In genomic region chr4:76897522-76898384, GRCh38 we compare ENCODE assay signal across 8 cellular contexts. TPM values are rescaled to one million over a fixed set of nuclear protein-coding genes. Genes with fewer than 3 reads are reported as not detected.
DNase-seq lines count a peak whose midpoint lies in the region; ATAC-seq and TF ChIP-seq lines count a peak whose summit lies in the region.

A gene with protein sequence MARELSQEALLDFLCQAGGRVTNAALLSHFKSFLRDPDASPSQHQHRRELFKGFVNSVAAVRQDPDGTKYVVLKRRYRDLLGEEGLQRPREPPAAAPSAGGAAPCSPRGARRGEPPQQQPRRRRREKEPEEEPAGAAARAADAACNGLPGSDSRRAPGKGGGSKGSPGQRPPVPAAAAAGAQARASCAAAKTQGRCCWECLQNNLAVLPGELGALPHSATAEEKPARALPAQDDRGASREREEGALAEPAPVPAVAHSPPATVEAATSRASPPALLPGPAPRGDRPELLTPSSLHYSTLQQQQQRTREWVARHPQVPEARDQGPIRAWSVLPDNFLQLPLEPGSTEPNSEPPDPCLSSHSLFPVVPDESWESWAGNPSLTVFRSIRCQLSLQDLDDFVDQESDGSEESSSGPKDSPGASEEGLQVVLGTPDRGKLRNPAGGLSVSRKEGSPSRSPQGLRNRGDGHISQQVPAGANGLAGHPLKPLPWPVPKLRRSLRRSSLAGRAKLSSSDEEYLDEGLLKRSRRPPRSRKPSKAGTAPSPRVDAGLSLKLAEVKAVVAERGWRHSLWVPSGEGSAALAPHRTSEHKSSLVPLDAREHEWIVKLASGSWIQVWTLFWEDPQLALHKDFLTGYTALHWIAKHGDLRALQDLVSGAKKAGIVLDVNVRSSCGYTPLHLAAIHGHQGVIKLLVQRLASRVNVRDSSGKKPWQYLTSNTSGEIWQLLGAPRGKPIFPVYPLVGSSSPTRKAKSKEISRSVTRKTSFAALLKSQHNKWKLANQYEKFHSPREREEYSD (minus strand): TSS chr4:76898144. CDS start chr4:76897849, 295 bp downstream.

- H3K27ac ChIP-seq in IMR-90 (ENCODE audit: insufficient read depth, low read length) (no peak within 1 kb of the TSS), ectodermal cell (ENCODE audit: insufficient read depth, low read depth, low read length, poor library complexity, severe bottlenecking) (no peak within 1 kb of the TSS), thoracic aorta (no peak within 1 kb of the TSS)

- TF ChIP-seq RAD21 in IMR-90 (IDR thresholded peaks at IDR 0.05; ENCODE audit: low read length) = no peak

- H3K18ac ChIP-seq in IMR-90 (ENCODE audit: low read depth, low read length) = no peak within 1 kb of the TSS

- H3K56ac ChIP-seq in IMR-90 (ENCODE audit: extremely low read depth, insufficient read depth, low read length) = no peak within 1 kb of the TSS

- no peak within 1 kb of the TSS for H3K27ac Mint-ChIP-seq in activated CD4-positive, alpha-beta T cell treated with anti-CD3 and anti-CD28 coated beads, Interleukin-2, amount 10 ng/mL, durations not matched to agents 24 days and 14 days
- H3K27ac Mint-ChIP-seq in mesothelial cell of epicardium = no peak within 1 kb of the TSS

- peak within 1 kb of the TSS; percentile 29 for H3K4me3 Mint-ChIP-seq in activated CD4-positive, alpha-beta T cell treated with anti-CD3 and anti-CD28 coated beads, Interleukin-2, amount 10 ng/mL, durations not matched to agents 24 days and 14 days
- H3K4me3 Mint-ChIP-seq in mesothelial cell of epicardium = peak within 1 kb of the TSS; percentile 73

- H2BK15ac ChIP-seq in IMR-90 (ENCODE audit: low read depth, low read length) = no peak within 1 kb of the TSS

- H3K4me1 Mint-ChIP-seq in activated CD4-positive, alpha-beta T cell treated with anti-CD3 and anti-CD28 coated beads, Interleukin-2, amount 10 ng/mL, durations not matched to agents 24 days and 14 days = peaks cover 10% of the 10 kb centered on the region
- H3K4me1 Mint-ChIP-seq in mesothelial cell of epicardium = peaks cover 11% of the 10 kb centered on the region

- H4K20me1 ChIP-seq in IMR-90 (ENCODE audit: insufficient read depth, low read length) = no peaks in the 10 kb centered on the region

- H3K27me3 ChIP-seq in IMR-90 (ENCODE audit: control insufficient read depth, insufficient read depth, low read length) = peaks cover 44% of the 10 kb centered on the region
- H3K27me3 ChIP-seq in ectodermal cell (ENCODE audit: control insufficient read depth, insufficient read depth, low read length, poor library complexity, severe bottlenecking) = peaks cover 66% of the 10 kb centered on the region
- no peaks in the 10 kb centered on the region for H3K27me3 ChIP-seq in thoracic aorta (replicated peaks; ENCODE audit: insufficient read depth)

- H3K9me1 ChIP-seq in IMR-90 (ENCODE audit: insufficient read depth, low read length) = no peaks in the 10 kb centered on the region

- H2AK5ac ChIP-seq in IMR-90 (ENCODE audit: low read depth, low read length) = 0 out of 2 replicates have a peak within 1 kb of the TSS, but pooled peaks have one; percentile 39

- no peak within 1 kb of the TSS for H3K4ac ChIP-seq in IMR-90 (ENCODE audit: low read depth, low read length)

- H3K23ac ChIP-seq in IMR-90 (ENCODE audit: low read depth, low read length) = no peak within 1 kb of the TSS

- H3K4me1 ChIP-seq in IMR-90 (ENCODE audit: control insufficient read depth, insufficient read depth, low read length) = peaks cover 3% of the 10 kb centered on the region; the same call in 1 of the 2 replicates
- no peaks in the 10 kb centered on the region for H3K4me1 ChIP-seq in ectodermal cell (ENCODE audit: control insufficient read depth, insufficient read depth, low read length)
- peaks cover 0 to 20% of the 10 kb centered on the region in 2 donors for H3K4me1 ChIP-seq in thoracic aorta (ENCODE audit: control insufficient read depth in 1 of 2, low read depth in 2 of 2)

- H3K4me2 ChIP-seq in IMR-90 (ENCODE audit: low read depth, low read length) = peak within 1 kb of the TSS; percentile 89

- H4K91ac ChIP-seq in IMR-90 (ENCODE audit: insufficient read depth, low read depth, low read length) = no peak within 1 kb of the TSS

- TF ChIP-seq POLR2A in IMR-90 (IDR thresholded peaks at IDR 0.05; ENCODE audit: low read depth, low read length) = no peak

- no peaks in the 10 kb centered on the region for H3K9me3 Mint-ChIP-seq in activated CD4-positive, alpha-beta T cell treated with anti-CD3 and anti-CD28 coated beads, Interleukin-2, amount 10 ng/mL, durations not matched to agents 24 days and 14 days
- H3K9me3 Mint-ChIP-seq in mesothelial cell of epicardium = no peaks in the 10 kb centered on the region

- no peak within 1 kb of the TSS for H4K8ac ChIP-seq in IMR-90 (ENCODE audit: low read depth in 2 of 2, low read length in 2 of 2)

- CTCF ChIA-PET in IMR-90 (lab: Yijun Ruan, JAX) = interaction anchor here (1.0 to 1.5 kb wide), 2 partner anchors 95 to 140 kb away, joined by 3 read pairs; no protein-coding TSS in a partner anchor

- BruUV-seq in IMR-90 (replicated peaks; lab: Mats Ljungman, UMichigan) = no TSS peak

- peaks cover 48% of the 10 kb centered on the region for H3K27me3 Mint-ChIP-seq in activated CD4-positive, alpha-beta T cell treated with anti-CD3 and anti-CD28 coated beads, Interleukin-2, amount 10 ng/mL, durations not matched to agents 24 days and 14 days
- H3K27me3 Mint-ChIP-seq in mesothelial cell of epicardium (ENCODE audit: low read depth) = peaks cover 35% of the 10 kb centered on the region

- POLR2A ChIA-PET in IMR-90 (lab: Charles Lee; ENCODE audit: unreplicated experiment) = no interaction called here

- H3K9me3 ChIP-seq in IMR-90 (ENCODE audit: control insufficient read depth, insufficient read depth, low read length) (no peaks in the 10 kb centered on the region; the same call in 1 of the 2 replicates), ectodermal cell (ENCODE audit: control insufficient read depth, low read length) (no peaks in the 10 kb centered on the region), thoracic aorta (no peaks in the 10 kb centered on the region)

- H2AK9ac ChIP-seq in IMR-90 (replicated peaks; ENCODE audit: low read depth, low read length, poor library complexity) = peak within 1 kb of the TSS; percentile 59

- no peak within 1 kb of the TSS for H3K9ac ChIP-seq in IMR-90 (ENCODE audit: low read depth, low read length)

- H4K5ac ChIP-seq in IMR-90 (ENCODE audit: low read depth, low read length) = no peak within 1 kb of the TSS

- ATAC-seq in GM18502 (IDR thresholded peaks at IDR 0.05; ENCODE audit: poor library complexity, unreplicated experiment) (peak; percentile 42), IMR-90 (ENCODE audit: low read depth) (peak; percentile 32), thoracic aorta (ENCODE audit: insufficient number of reproducible peaks, low FRiP score, low read depth) (no peak)

- H2BK120ac ChIP-seq in IMR-90 (ENCODE audit: low read depth, low read length) = no peak within 1 kb of the TSS

- H2BK5ac ChIP-seq in IMR-90 (ENCODE audit: low read depth, low read length, poor library complexity, severe bottlenecking) = no peak within 1 kb of the TSS

- H3K14ac ChIP-seq in IMR-90 (replicated peaks; ENCODE audit: low read depth, low read length) = no peak within 1 kb of the TSS

- in situ Hi-C loops in IMR-90 (cut with MboI; ENCODE audit: low sequenced_read_pairs) = no loop called here

- H3K36me3 Mint-ChIP-seq in activated CD4-positive, alpha-beta T cell treated with anti-CD3 and anti-CD28 coated beads, Interleukin-2, amount 10 ng/mL, durations not matched to agents 24 days and 14 days (ENCODE audit: low read depth) = no peaks in the 10 kb centered on the region
- no peaks in the 10 kb centered on the region for H3K36me3 Mint-ChIP-seq in mesothelial cell of epicardium

- dilution Hi-C loops in IMR-90 (cut with HindIII; ENCODE audit: low sequenced_read_pairs, unreplicated experiment) = no loop called here

- peak within 1 kb of the TSS; percentile 55 for H3K4me3 ChIP-seq in IMR-90 (ENCODE audit: insufficient read depth, low read depth, low read length)
- peak within 1 kb of the TSS; percentile 29 for H3K4me3 ChIP-seq in ectodermal cell (ENCODE audit: insufficient read depth, low read depth, low read length)
- peak within 1 kb of the TSS; percentile 77 for H3K4me3 ChIP-seq in thoracic aorta

- WGBS in IMR-90 (ENCODE audit: extremely low coverage in 2 of 2, insufficient read length in 1 of 2), 2 experiments = 10% methylated on average over 46 of the region's 79 CpGs; no CpG with 5 or more reads in 1 of the 2 experiments
- WGBS in ectodermal cell, 2 experiments = 0 to 1% methylated on average over 79 of the region's 79 CpGs

- intact Hi-C loops in IMR-90 (cut with micrococcal nuclease) = no loop called here
- intact Hi-C loops in activated CD4-positive, alpha-beta T cell treated with anti-CD3 and anti-CD28 coated beads, Interleukin-2, amount 10 ng/mL, durations not matched to agents 24 days and 14 days (cut with micrococcal nuclease) = loop anchor here (5.0 kb wide), 1 partner anchor 55 kb away; no protein-coding TSS in a partner anchor

- H3K36me3 ChIP-seq in IMR-90 (ENCODE audit: control insufficient read depth, insufficient read depth, low read length) = no peaks in the 10 kb centered on the region
- H3K36me3 ChIP-seq in ectodermal cell (ENCODE audit: control insufficient read depth, insufficient read depth, low read length) = no peaks in the 10 kb centered on the region
- H3K36me3 ChIP-seq in thoracic aorta = no peaks in the 10 kb centered on the region

- DNase-seq in IMR-90 (no peak), mesothelial cell of epicardium (ENCODE audit: low spot score in 2 of 2, unreplicated experiment in 2 of 2) (peak in 1 of 2 experiments; percentile 56), thoracic aorta (ENCODE audit: low spot score) (no peak), KG1 (lab: John Stamatoyannopoulos, UW) (no peak), medulla oblongata (ENCODE audit: extremely low spot score) (no peak)
- peak; percentile 68 for DNase-seq in activated CD4-positive, alpha-beta T cell treated with anti-CD3 and anti-CD28 coated beads, Interleukin-2, amount 10 ng/mL, durations not matched to agents 24 days and 14 days

- H2BK20ac ChIP-seq in IMR-90 (ENCODE audit: low read depth, low read length) = no peak within 1 kb of the TSS

- H2AFZ ChIP-seq in IMR-90 (replicated peaks; ENCODE audit: low read length, poor library complexity) = peak within 1 kb of the TSS; percentile 82

- TF ChIP-seq CTCF in IMR-90 (conservative IDR thresholded peaks at IDR 0.05; ENCODE audit: low read depth, low read length) = no peak
- no peak for TF ChIP-seq CTCF in mesothelial cell of epicardium (IDR thresholded peaks at IDR 0.05; ENCODE audit: unreplicated experiment)
- no peak for TF ChIP-seq CTCF in thoracic aorta (IDR thresholded peaks at IDR 0.05)

- no peaks in the 10 kb centered on the region for H3K79me1 ChIP-seq in IMR-90 (ENCODE audit: low read depth in 1 of 2, low read length in 2 of 2)

RNA-seq across cellular contexts. Expression of the gene that starts here (rescaled TPM):
- total RNA-seq in IMR-90 (2012; rRNA removed) (under 0.01 TPM in 1 of 2 replicates, not detected in the other), mesothelial cell of epicardium (1.1 to 1.3 TPM (median 1.2 TPM) in 3 replicates), thoracic aorta (under 1 TPM in 1 of 2 donors, not detected in 1; 0.27 TPM)
- polyA plus RNA-seq in IMR-90 (2012; rRNA removed) = not detected in 2 replicates
- polyA plus RNA-seq in IMR-90 (2012; cell fraction: cytosol; rRNA removed) = 0.01 and 0.02 TPM in 2 replicates
- polyA plus RNA-seq in IMR-90 (2012; cell fraction: nucleus; rRNA removed; ENCODE audit: low replicate concordance) = 0.02 and 0.03 TPM in 2 replicates
- not detected in 2 replicates for total RNA-seq in activated CD4-positive, alpha-beta T cell treated with anti-CD3 and anti-CD28 coated beads, Interleukin-2, amount 10 ng/mL, durations not matched to agents 24 days and 14 days
- polyA plus RNA-seq in ectodermal cell (2013, experiment 1 of 4) = 0.24 TPM
- polyA plus RNA-seq in ectodermal cell (2013, experiment 2 of 4) = 0.34 TPM
- 0.21 TPM for polyA plus RNA-seq in ectodermal cell (2013, experiment 3 of 4)
- 0.20 TPM for polyA plus RNA-seq in ectodermal cell (2013, experiment 4 of 4)

Comparison
In these comparisons a context has a peak if more than half of its experiments do, and no peak if none do; other contexts are left out.
1. Peak in ATAC-seq, H3K4me3 ChIP-seq and H3K4me2 ChIP-seq in IMR-90; RNA of the gene not detected or under 1 TPM.
2. Peak in DNase-seq in activated CD4-positive, alpha-beta T cell treated with anti-CD3 and anti-CD28 coated beads, Interleukin-2, amount 10 ng/mL, durations not matched to agents 24 days and 14 days; RNA of the gene not detected or under 1 TPM.